Comparison of ENCODE assay signal across 20 cellular contexts in the genomic region with DNA sequence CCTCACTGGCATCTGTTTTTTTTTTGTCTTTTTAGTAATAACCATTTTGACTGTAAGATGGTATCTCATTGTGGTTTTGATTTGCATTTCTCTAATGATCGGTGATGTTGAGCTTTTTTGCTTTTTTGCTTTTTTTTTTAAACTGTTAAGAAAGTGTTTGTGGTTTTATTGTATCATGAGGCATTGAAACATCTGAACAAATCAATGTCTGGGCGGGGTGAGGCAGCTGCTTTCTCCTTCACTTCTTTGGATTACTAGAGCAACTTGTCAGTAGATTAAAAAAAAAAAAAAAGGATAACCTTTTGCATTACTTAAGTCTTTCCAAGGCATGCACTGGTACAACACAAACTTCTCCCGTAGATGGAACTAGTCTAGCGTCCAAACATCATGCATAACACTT.
DNase-seq lines count a peak whose midpoint lies in the region; ATAC-seq and TF ChIP-seq lines count a peak whose summit lies in the region.
"Had no signal": no experiment of that assay in that cellular context is flagged by ENCODE, and none has a peak within 500 bp of the region (broad histone marks: within the 10 kb centered on the region; RNA-seq: fewer than 3 reads in every experiment).

No MANE protein-coding gene starts in this region.

- peaks cover 6% of the 10 kb centered on the region; the same call in 1 of the 2 replicates for H3K4me1 ChIP-seq in DND-41 (ENCODE audit: insufficient read depth, low read length)
- H3K4me1 ChIP-seq: A549, BE2C had no signal

- TF ChIP-seq RAD21 in neural cell (conservative IDR thresholded peaks at IDR 0.05) = no peak

- no peaks in the 10 kb centered on the region for H3F3A ChIP-seq in neural cell (ENCODE audit: insufficient read depth, low read length, poor library complexity, severe bottlenecking)

- no peak for TF ChIP-seq EP300 in neural cell (conservative IDR thresholded peaks at IDR 0.05; ENCODE audit: poor library complexity, severe bottlenecking)

- ATAC-seq in DND-41 (ENCODE audit: insufficient read depth, low read depth) (0 out of 3 replicates have a peak, but pooled peaks have one; percentile 17), GM18873 (IDR thresholded peaks at IDR 0.05; ENCODE audit: low FRiP score, unreplicated experiment) (no peak)
- ATAC-seq: A549, HCT116 had no signal

- H3K27ac ChIP-seq in DND-41 (ENCODE audit: low read length) (no peak overlapping the region), KOPT-K1 (ENCODE audit: low read depth, low read length, poor library complexity, severe bottlenecking) (peak overlapping the region; percentile 4), neural cell (ENCODE audit: low read length) (peak overlapping the region; percentile 61)
- H3K27ac ChIP-seq: A549; BLaER1 treated with 17β-estradiol and CSF1 and Interleukin-3, amounts not matched to agents 10 nM and 100 nM had no signal

- no peaks in the 10 kb centered on the region for H3K9me3 ChIP-seq in DND-41 (ENCODE audit: insufficient read depth, low read length, severe bottlenecking)
- H3K9me3 ChIP-seq in KOPT-K1 (ENCODE audit: insufficient read depth, low read length, poor library complexity, severe bottlenecking) = peaks cover 8% of the 10 kb centered on the region
- H3K9me3 ChIP-seq in neural cell (ENCODE audit: low read length) = no peaks in the 10 kb centered on the region
- H3K9me3 ChIP-seq: A549, BE2C had no signal

- TF ChIP-seq CTCF in DND-41 (IDR thresholded peaks at IDR 0.05; ENCODE audit: borderline replicate concordance, extremely low read depth, low read length, poor library complexity, severe bottlenecking) = no peak
- TF ChIP-seq CTCF in neural cell (IDR thresholded peaks at IDR 0.05; ENCODE audit: poor library complexity, severe bottlenecking) = no peak

- H3K4me3 ChIP-seq in DND-41 (ENCODE audit: low read depth in 1 of 2, low read length in 2 of 2) = no peak overlapping the region
- H3K4me3 ChIP-seq in neural cell (ENCODE audit: low read length) = no peak overlapping the region
- H3K4me3 ChIP-seq: A549; BLaER1 treated with 17β-estradiol and CSF1 and Interleukin-3, amounts not matched to agents 10 nM and 100 nM had no signal

- no peaks in the 10 kb centered on the region for H3K27me3 ChIP-seq in DND-41 (ENCODE audit: insufficient read depth, low read length, poor library complexity)
- H3K27me3 ChIP-seq in neural cell (ENCODE audit: insufficient read depth, low read depth, low read length) = no peaks in the 10 kb centered on the region
- H3K27me3 ChIP-seq: BE2C; BLaER1 treated with 17β-estradiol and CSF1 and Interleukin-3, amounts not matched to agents 10 nM and 100 nM had no signal

- DNase-seq in DND-41 = peak; percentile 40
- DNase-seq in head of caudate nucleus = no peak
- DNase-seq in stimulated activated CD4-positive, alpha-beta T cell treated with anti-CD3 and anti-CD28 coated beads, Interleukin-4, amount 100 ng/mL, for 4 hours = no peak
- DNase-seq: 8988T; ACHN; AML-193; BE2C; CD4-positive, alpha-beta T cell; CD8-positive, alpha-beta memory T cell; DMS 273 treated with DMSO at 0.1 percent for 48 hours; DMS79; GF-D8; GOT3; H9 had no signal

- no peak overlapping the region for H3K4me2 ChIP-seq in DND-41 (ENCODE audit: insufficient read depth, low read length)
- H3K4me2 ChIP-seq in neural cell (ENCODE audit: low read length) = no peak overlapping the region
- H3K4me2 ChIP-seq: A549; BLaER1 treated with 17β-estradiol and CSF1 and Interleukin-3, amounts not matched to agents 10 nM and 100 nM had no signal

- intact Hi-C loops in head of caudate nucleus (cut with DNase I) = no loop called here

- H3K9ac ChIP-seq in DND-41 (ENCODE audit: low read depth, low read length) (no peak overlapping the region), neural cell (ENCODE audit: low read length) (no peak overlapping the region)
- H3K9ac ChIP-seq: BLaER1 treated with 17β-estradiol and CSF1 and Interleukin-3, amounts not matched to agents 10 nM and 100 nM had no signal

- H3K79me2 ChIP-seq in DND-41 (ENCODE audit: insufficient read depth, low read length) (no peaks in the 10 kb centered on the region), neural cell (replicated peaks; ENCODE audit: insufficient read depth, low read length) (no peaks in the 10 kb centered on the region)

- H3K9me2 ChIP-seq in neural cell (ENCODE audit: insufficient read depth, low read length) = no peaks in the 10 kb centered on the region

- no peaks in the 10 kb centered on the region for H4K20me1 ChIP-seq in DND-41 (ENCODE audit: insufficient read depth, low read length)
- no peaks in the 10 kb centered on the region for H4K20me1 ChIP-seq in neural cell (ENCODE audit: insufficient read depth)
- H4K20me1 ChIP-seq: BLaER1 treated with 17β-estradiol and CSF1 and Interleukin-3, amounts not matched to agents 10 nM and 100 nM had no signal

- H3K36me3 ChIP-seq in DND-41 (ENCODE audit: insufficient read depth, low read length) = no peaks in the 10 kb centered on the region
- no peaks in the 10 kb centered on the region for H3K36me3 ChIP-seq in KOPT-K1 (ENCODE audit: insufficient read depth, low read length)
- no peaks in the 10 kb centered on the region for H3K36me3 ChIP-seq in neural cell (ENCODE audit: insufficient read depth, low read length)
- H3K36me3 ChIP-seq: BE2C had no signal

- H2AFZ ChIP-seq in DND-41 (ENCODE audit: low read depth, low read length) (no peak overlapping the region), neural cell (ENCODE audit: low read depth, low read length) (no peak overlapping the region)

TF ChIP-seq in neural cell, 6 proteins besides CTCF, POLR2A, EP300 and RAD21:
- TF ChIP-seq, protein P1, sequence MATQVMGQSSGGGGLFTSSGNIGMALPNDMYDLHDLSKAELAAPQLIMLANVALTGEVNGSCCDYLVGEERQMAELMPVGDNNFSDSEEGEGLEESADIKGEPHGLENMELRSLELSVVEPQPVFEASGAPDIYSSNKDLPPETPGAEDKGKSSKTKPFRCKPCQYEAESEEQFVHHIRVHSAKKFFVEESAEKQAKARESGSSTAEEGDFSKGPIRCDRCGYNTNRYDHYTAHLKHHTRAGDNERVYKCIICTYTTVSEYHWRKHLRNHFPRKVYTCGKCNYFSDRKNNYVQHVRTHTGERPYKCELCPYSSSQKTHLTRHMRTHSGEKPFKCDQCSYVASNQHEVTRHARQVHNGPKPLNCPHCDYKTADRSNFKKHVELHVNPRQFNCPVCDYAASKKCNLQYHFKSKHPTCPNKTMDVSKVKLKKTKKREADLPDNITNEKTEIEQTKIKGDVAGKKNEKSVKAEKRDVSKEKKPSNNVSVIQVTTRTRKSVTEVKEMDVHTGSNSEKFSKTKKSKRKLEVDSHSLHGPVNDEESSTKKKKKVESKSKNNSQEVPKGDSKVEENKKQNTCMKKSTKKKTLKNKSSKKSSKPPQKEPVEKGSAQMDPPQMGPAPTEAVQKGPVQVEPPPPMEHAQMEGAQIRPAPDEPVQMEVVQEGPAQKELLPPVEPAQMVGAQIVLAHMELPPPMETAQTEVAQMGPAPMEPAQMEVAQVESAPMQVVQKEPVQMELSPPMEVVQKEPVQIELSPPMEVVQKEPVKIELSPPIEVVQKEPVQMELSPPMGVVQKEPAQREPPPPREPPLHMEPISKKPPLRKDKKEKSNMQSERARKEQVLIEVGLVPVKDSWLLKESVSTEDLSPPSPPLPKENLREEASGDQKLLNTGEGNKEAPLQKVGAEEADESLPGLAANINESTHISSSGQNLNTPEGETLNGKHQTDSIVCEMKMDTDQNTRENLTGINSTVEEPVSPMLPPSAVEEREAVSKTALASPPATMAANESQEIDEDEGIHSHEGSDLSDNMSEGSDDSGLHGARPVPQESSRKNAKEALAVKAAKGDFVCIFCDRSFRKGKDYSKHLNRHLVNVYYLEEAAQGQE (IDR thresholded peaks at IDR 0.05; ENCODE audit: borderline replicate concordance) = no peak
- TF ChIP-seq TAF1 (IDR thresholded peaks at IDR 0.05; ENCODE audit: low read depth) (no peak), EZH2 (IDR thresholded peaks at IDR 0.05; ENCODE audit: borderline replicate concordance, insufficient read depth, low read length, poor library complexity, severe bottlenecking) (no peak), SMC3 (conservative IDR thresholded peaks at IDR 0.05; ENCODE audit: poor library complexity) (no peak), POLR2AphosphoS5 (IDR thresholded peaks at IDR 0.05) (no peak), MXI1 (conservative IDR thresholded peaks at IDR 0.05; ENCODE audit: poor library complexity, severe bottlenecking) (no peak)
